ENCODE assay signal across 9 cellular contexts in the genomic region with DNA sequence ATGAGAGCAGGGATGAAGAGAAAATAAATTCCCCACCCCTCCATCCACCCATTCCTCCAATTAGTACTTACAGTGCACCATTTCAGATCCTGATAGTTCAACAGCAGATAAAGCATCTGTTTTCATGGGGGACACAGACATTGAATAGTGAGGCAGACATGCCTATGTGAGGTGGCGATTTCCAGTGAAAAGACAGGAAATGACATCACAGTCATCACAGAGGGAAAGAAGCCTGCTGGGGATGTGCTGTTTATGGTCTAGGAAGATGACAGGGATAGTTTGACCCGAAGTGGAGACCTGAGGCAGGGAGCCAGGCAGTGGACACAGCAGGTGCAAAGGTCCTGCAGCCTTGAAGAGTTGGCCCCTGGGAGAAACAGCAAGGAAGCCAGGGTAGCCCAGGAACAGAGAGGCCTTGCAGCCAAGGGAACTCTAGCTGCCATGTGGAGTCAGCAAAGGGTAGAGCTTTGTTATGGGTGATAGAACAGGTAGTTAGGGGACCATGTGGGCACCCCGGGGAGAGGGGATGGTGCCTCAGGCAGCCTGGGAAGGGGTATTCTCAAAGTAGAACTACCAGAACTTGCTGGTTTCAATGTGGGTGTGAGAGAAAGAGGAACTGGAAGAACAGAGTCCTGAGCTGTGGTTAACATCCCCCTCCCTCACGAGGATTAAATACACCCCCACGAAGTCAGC.
A peak's percentile ranks its signal among the peaks of the same experiment; 100 is the strongest.
DNase-seq lines count a peak whose midpoint lies in the region; ATAC-seq and TF ChIP-seq lines count a peak whose summit lies in the region.
"Had no signal": no experiment of that assay in that cellular context is flagged by ENCODE, and none has a peak within 500 bp of the region (broad histone marks: within the 10 kb centered on the region; RNA-seq: fewer than 3 reads in every experiment).

No MANE protein-coding gene starts in this region.

- H3F3A ChIP-seq in OCI-LY1 (ENCODE audit: insufficient read depth, low read length), result no peaks in the 10 kb centered on the region

- H4K20me1 ChIP-seq in BLaER1 treated with 17β-estradiol and CSF1 and Interleukin-3, amounts not matched to agents 10 nM and 100 nM, result peaks cover 13 to 100% (median 44%) of the 10 kb centered on the region in 11 experiments; a peak in 19 of 22 replicates
- H4K20me1 ChIP-seq in OCI-LY1 (ENCODE audit: insufficient read depth, low read length), result no peaks in the 10 kb centered on the region

- ATAC-seq in GM19023 (IDR thresholded peaks at IDR 0.05; ENCODE audit: unreplicated experiment) (peak; percentile 66), HG02884 (IDR thresholded peaks at IDR 0.05; ENCODE audit: unreplicated experiment) (peak; percentile 61)

- H3K4me2 ChIP-seq in BLaER1 treated with 17β-estradiol and CSF1 and Interleukin-3, amounts not matched to agents 10 nM and 100 nM, result peak overlapping the region; percentile 54 to 86 (median 71)
- H3K4me2 ChIP-seq in OCI-LY1 (ENCODE audit: low read length), result no peak overlapping the region

- TF ChIP-seq CTCF in OCI-LY1 (IDR thresholded peaks at IDR 0.05; ENCODE audit: low read length), result no peak

- H2AFZ ChIP-seq in OCI-LY1 (ENCODE audit: low read length), result no peak overlapping the region

- no peaks in the 10 kb centered on the region for H3K9me2 ChIP-seq in OCI-LY1 (ENCODE audit: low read depth, low read length)

- H3K9ac ChIP-seq in BLaER1 treated with 17β-estradiol and CSF1 and Interleukin-3, amounts not matched to agents 10 nM and 100 nM, result no peak overlapping the region
- H3K9ac ChIP-seq in OCI-LY1 (ENCODE audit: low read length), result no peak overlapping the region

- no peak overlapping the region for H3K4me3 ChIP-seq in BLaER1 treated with 17β-estradiol and CSF1 and Interleukin-3, amounts not matched to agents 10 nM and 100 nM
- H3K4me3 ChIP-seq in OCI-LY1 (ENCODE audit: low read depth, low read length, poor library complexity, severe bottlenecking), result no peak overlapping the region

- H3K36me3 ChIP-seq in BLaER1 treated with 17β-estradiol and CSF1 and Interleukin-3, amounts not matched to agents 10 nM and 100 nM, result peaks cover 0 to 3% (median 0%) of the 10 kb centered on the region in 11 experiments; a peak in 1 of 22 replicates
- peaks cover 12% of the 10 kb centered on the region; the same call in 1 of the 2 replicates for H3K36me3 ChIP-seq in OCI-LY1 (ENCODE audit: insufficient read depth, low read length)

- H3K9me3 ChIP-seq in BLaER1 treated with 17β-estradiol and CSF1 and Interleukin-3, amounts not matched to agents 10 nM and 100 nM (replicated peaks in 1 of 11), result no peaks in the 10 kb centered on the region
- no peaks in the 10 kb centered on the region for H3K9me3 ChIP-seq in OCI-LY1 (ENCODE audit: low read length)

- H3K4me1 ChIP-seq in BLaER1 treated with 17β-estradiol and CSF1 and Interleukin-3, amounts not matched to agents 10 nM and 100 nM, result peaks cover 29 to 64% (median 40%) of the 10 kb centered on the region in 10 experiments
- H3K4me1 ChIP-seq in OCI-LY1 (ENCODE audit: insufficient read depth, low read length, severe bottlenecking), result peaks cover 39% of the 10 kb centered on the region

- DNase-seq in stimulated activated CD4-positive, alpha-beta T cell treated with anti-CD3 and anti-CD28 coated beads, Interleukin-4, amount 100 ng/mL, for 1 hour, result no peak
- DNase-seq in NK-92 (lab: John Stamatoyannopoulos, UW; ENCODE audit: unreplicated experiment), result no peak
- no peak for DNase-seq in T-helper 9 cell
- no peak for DNase-seq in NK-92 treated with Interleukin-12 subunit alpha and Interleukin-12 subunit beta, amount 100 ng/mL, for 24 hours (lab: John Stamatoyannopoulos, UW)
- DNase-seq: NCI-H1694 treated with DMSO at 0.1 percent for 48 hours had no signal

- H3K79me2 ChIP-seq in OCI-LY1 (ENCODE audit: insufficient read depth, low read length), result no peaks in the 10 kb centered on the region

- no peak overlapping the region for H3K27ac ChIP-seq in BLaER1 treated with 17β-estradiol and CSF1 and Interleukin-3, amounts not matched to agents 10 nM and 100 nM
- H3K27ac ChIP-seq in OCI-LY1 (ENCODE audit: low read depth, low read length, poor library complexity, severe bottlenecking), result peak overlapping the region; percentile 44

- peaks cover 0 to 16% (median 0%) of the 10 kb centered on the region in 11 experiments; a peak in 1 of 22 replicates for H3K27me3 ChIP-seq in BLaER1 treated with 17β-estradiol and CSF1 and Interleukin-3, amounts not matched to agents 10 nM and 100 nM
- no peaks in the 10 kb centered on the region for H3K27me3 ChIP-seq in OCI-LY1 (ENCODE audit: insufficient read depth, low read length)
